25 cellular contexts compared by ENCODE assay signal in genomic region chr3:31606453-31606852, GRCh38.
"Had no signal": no experiment of that assay in that cellular context is flagged by ENCODE, and none has a peak within 500 bp of the region (broad histone marks: within the 10 kb centered on the region; RNA-seq: fewer than 3 reads in every experiment).

No MANE protein-coding gene starts in this region.

- H3K27me3 ChIP-seq: body of pancreas, cardiac muscle cell, left lung, neutrophil, ovary, spleen, thyroid gland, upper lobe of right lung had no signal

- H3K4me1 ChIP-seq: body of pancreas, left lung, prostate gland, thyroid gland had no signal

- H3K4me3 ChIP-seq: body of pancreas, cardiac muscle cell, left lung, lung, ovary, prostate gland, spleen, thyroid gland, upper lobe of right lung had no signal

- FAIRE-seq: kidney had no signal

- H3K27me3 Mint-ChIP-seq: activated CD4-positive, alpha-beta memory T cell treated with anti-CD3 and anti-CD28 coated beads for 36 hours; activated CD4-positive, alpha-beta T cell treated with anti-CD3 and anti-CD28 coated beads for 36 hours; activated naive CD4-positive, alpha-beta T cell treated with anti-CD3 and anti-CD28 coated beads, Interleukin-2, amount 10 ng/mL, durations not matched to agents 7 days and 5 days; natural killer cell treated with Interleukin-12 subunit alpha and Interleukin-12 subunit beta and Interleukin-15 and Interleukin-18, amount 100 ng/mL, for 72 hours; stimulated activated naive CD8-positive, alpha-beta T cell treated with anti-CD3 and anti-CD28 coated beads, Interleukin-15, Interleukin-2, amounts not matched to agents 100 ng/mL and 50 ng/mL, for 24 hours had no signal

- H3K27ac Mint-ChIP-seq: activated naive CD4-positive, alpha-beta T cell treated with anti-CD3 and anti-CD28 coated beads, Interleukin-2, amount 10 ng/mL, durations not matched to agents 7 days and 5 days; natural killer cell treated with Interleukin-12 subunit alpha and Interleukin-12 subunit beta and Interleukin-15 and Interleukin-18, amount 100 ng/mL, for 72 hours; stimulated activated naive CD8-positive, alpha-beta T cell treated with anti-CD3 and anti-CD28 coated beads, Interleukin-15, Interleukin-2, amounts not matched to agents 100 ng/mL and 50 ng/mL, for 24 hours; T-helper 1 cell treated with Interleukin-12 subunit alpha and Interleukin-12 subunit beta and Interleukin-4 antibody, amounts not matched to agents 30 μg/mL and 1 μg/mL, for 36 hours; WTC11 had no signal

- H3K4me3 Mint-ChIP-seq: activated CD4-positive, alpha-beta memory T cell treated with anti-CD3 and anti-CD28 coated beads for 36 hours; activated CD4-positive, alpha-beta T cell treated with anti-CD3 and anti-CD28 coated beads for 36 hours; activated naive CD4-positive, alpha-beta T cell treated with anti-CD3 and anti-CD28 coated beads, Interleukin-2, amount 10 ng/mL, durations not matched to agents 7 days and 5 days; natural killer cell treated with Interleukin-12 subunit alpha and Interleukin-12 subunit beta and Interleukin-15 and Interleukin-18, amount 100 ng/mL, for 72 hours; stimulated activated naive CD8-positive, alpha-beta T cell treated with anti-CD3 and anti-CD28 coated beads, Interleukin-15, Interleukin-2, amounts not matched to agents 100 ng/mL and 50 ng/mL, for 24 hours; T-helper 1 cell treated with Interleukin-12 subunit alpha and Interleukin-12 subunit beta and Interleukin-4 antibody, amounts not matched to agents 30 μg/mL and 1 μg/mL, for 36 hours; WTC11 had no signal

- H3K36me3 ChIP-seq: ovary, prostate gland, thyroid gland had no signal

- H3K9me3 ChIP-seq: neutrophil, prostate gland, thyroid gland had no signal

- H3K4me1 Mint-ChIP-seq: WTC11 had no signal

- H3K27ac ChIP-seq: body of pancreas, cardiac muscle cell, left lung, neutrophil, ovary, prostate gland, spleen, thyroid gland, upper lobe of right lung had no signal

- DNase-seq: activated CD4-positive, alpha-beta memory T cell treated with anti-CD3 and anti-CD28 coated beads for 36 hours; activated CD4-positive, alpha-beta T cell treated with anti-CD3 and anti-CD28 coated beads for 36 hours; activated naive CD4-positive, alpha-beta T cell treated with anti-CD3 and anti-CD28 coated beads, Interleukin-2, amount 10 ng/mL, durations not matched to agents 7 days and 5 days; activated T-cell treated with anti-CD3 and anti-CD28 coated beads, Interleukin-2, amount 50 U/mL, for 48 hours; anterior cingulate cortex; body of pancreas; cortex of kidney; foreskin fibroblast; kidney; left lung; ovary; spleen; stimulated activated CD4-positive, alpha-beta T cell treated with anti-CD3 and anti-CD28 coated beads, Interleukin-4, amount 100 ng/mL, for 24 hours; substantia nigra; T1000; thyroid gland; upper lobe of right lung had no signal

- ATAC-seq: activated CD4-positive, alpha-beta T cell treated with anti-CD3 and anti-CD28 coated beads for 36 hours; body of pancreas; left lung; natural killer cell treated with Interleukin-12 subunit alpha and Interleukin-12 subunit beta and Interleukin-15 and Interleukin-18, amount 100 ng/mL, for 72 hours; upper lobe of right lung; WTC11 had no signal
